13 cellular contexts compared by ENCODE assay signal in the genomic region with DNA sequence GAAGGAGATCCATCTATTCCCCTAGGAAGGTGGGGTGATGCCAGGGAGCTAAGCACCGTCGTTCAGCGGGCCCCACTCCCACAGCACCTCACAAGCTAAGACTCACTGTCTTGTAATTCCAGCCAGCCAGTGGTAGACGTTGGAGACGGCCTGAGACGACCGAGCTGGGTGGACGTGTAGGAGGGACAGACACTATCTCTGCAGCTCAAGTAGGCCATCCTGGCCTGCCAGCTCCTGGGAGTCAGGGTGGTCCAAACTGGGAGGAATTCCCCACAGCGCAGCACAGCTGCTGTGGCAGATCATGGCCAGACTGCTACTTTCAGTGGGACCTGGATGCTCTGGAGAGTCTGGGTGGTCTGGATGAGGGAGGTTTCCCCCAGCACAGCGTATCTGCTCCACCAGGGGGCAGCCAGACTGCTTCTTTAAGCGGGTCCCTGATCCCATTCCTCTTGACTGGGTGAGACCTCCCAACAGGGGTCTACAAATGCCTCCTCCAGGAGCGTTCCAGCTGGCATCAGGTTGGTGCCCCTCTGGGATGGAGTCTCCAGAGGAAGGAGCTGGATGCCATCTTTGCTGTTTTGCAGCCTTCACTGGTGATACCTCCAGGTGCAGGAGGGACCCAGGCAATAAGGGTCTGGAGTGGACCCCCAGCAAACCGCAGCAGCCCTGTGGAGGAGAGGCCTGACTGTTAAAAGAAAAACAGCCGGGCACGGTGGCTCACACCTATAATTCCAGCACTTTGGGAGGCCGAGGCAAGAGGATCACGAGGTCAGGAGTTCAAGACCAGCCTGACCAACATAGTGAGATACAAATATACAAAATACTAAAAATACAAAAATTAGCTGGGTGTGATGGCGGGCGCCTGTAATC. TPM values are rescaled to one million over a fixed set of nuclear protein-coding genes. Genes with fewer than 3 reads are reported as not detected.
DNase-seq lines count a peak whose midpoint lies in the region; ATAC-seq and TF ChIP-seq lines count a peak whose summit lies in the region.
"Had no signal": no experiment of that assay in that cellular context is flagged by ENCODE, and none has a peak within 500 bp of the region (broad histone marks: within the 10 kb centered on the region; RNA-seq: fewer than 3 reads in every experiment).

No MANE protein-coding gene starts in this region.

- WGBS in tibial nerve, 2 donors: 85 to 92% methylated on average over 18 to 19 of the region's 19 CpGs

- H3K27ac Mint-ChIP-seq in MCF 10A (ENCODE audit: low read depth, unreplicated experiment): no peak overlapping the region

- ATAC-seq in HG03378 (IDR thresholded peaks at IDR 0.05; ENCODE audit: unreplicated experiment) (no peak), GM21360 (IDR thresholded peaks at IDR 0.05; ENCODE audit: unreplicated experiment) (no peak)
- ATAC-seq: left ventricle myocardium superior had no signal

- no peaks in the 10 kb centered on the region for H3K4me1 ChIP-seq in tibial nerve
- H3K4me1 ChIP-seq: suprapubic skin had no signal

- no TSS peak for BruUV-seq in MCF 10A (replicated peaks; lab: Mats Ljungman, UMichigan)

- no peaks in the 10 kb centered on the region for H3K9me3 ChIP-seq in tibial nerve
- H3K9me3 ChIP-seq: suprapubic skin had no signal

- CTCF ChIA-PET in MCF 10A (lab: Yijun Ruan, JAX): interaction anchor here (0.6 to 1.5 kb wide), 3 partner anchors 8 to 373 kb away, joined by 3 to 6 read pairs (median 4); no protein-coding TSS in a partner anchor

- H3K36me3 ChIP-seq in tibial nerve: peaks cover 0 to 8% (median 0%) of the 10 kb centered on the region in 3 donors

- POLR2A ChIA-PET in MCF 10A (lab: Yijun Ruan, JAX): interaction anchor here (1.1 kb wide), 1 partner anchor 193 kb away, joined by 3 read pairs; no protein-coding TSS in a partner anchor

- no peaks in the 10 kb centered on the region for H3K27me3 Mint-ChIP-seq in MCF 10A (ENCODE audit: insufficient read depth, unreplicated experiment)

- no peak for TF ChIP-seq POLR2A in erythroblast (IDR thresholded peaks at IDR 0.05; ENCODE audit: low read length)
- no peak for TF ChIP-seq POLR2A in tibial nerve (IDR thresholded peaks at IDR 0.05)

- H3K4me1 Mint-ChIP-seq in MCF 10A (ENCODE audit: insufficient read depth, unreplicated experiment): peaks cover 16% of the 10 kb centered on the region

- no peak overlapping the region for H3K4me3 ChIP-seq in tibial nerve
- H3K4me3 ChIP-seq: PC-9, skin epidermis, suprapubic skin had no signal

- peaks cover 23% of the 10 kb centered on the region for H3K36me3 Mint-ChIP-seq in MCF 10A (ENCODE audit: insufficient read depth, unreplicated experiment)

- peak; percentile 8 for DNase-seq in stimulated activated CD4-positive, alpha-beta T cell treated with anti-CD3 and anti-CD28 coated beads, Interleukin-4, amount 100 ng/mL, for 1 hour
- DNase-seq in stimulated activated CD4-positive, alpha-beta T cell treated with anti-CD3 and anti-CD28 coated beads, Interleukin-1b, Interleukin-23, amount 100 ng/mL, for 48 hours: no peak
- DNase-seq in SK-N-DZ (ENCODE audit: low spot score): peak; percentile 29
- peak; percentile 9 to 13 for DNase-seq in erythroblast (lab: John Stamatoyannopoulos, UW)
- no peak for DNase-seq in tibial nerve (ENCODE audit: low spot score in 2 of 2)
- no peak for DNase-seq in MCF 10A (ENCODE audit: unreplicated experiment)
- DNase-seq: left ventricle myocardium superior, PC-9 had no signal

- no peak overlapping the region for H3K4me3 Mint-ChIP-seq in MCF 10A (ENCODE audit: unreplicated experiment)

- no peaks in the 10 kb centered on the region for H3K27me3 ChIP-seq in tibial nerve
- H3K27me3 ChIP-seq: suprapubic skin had no signal

- TF ChIP-seq CTCF in tibial nerve (IDR thresholded peaks at IDR 0.05) (no peak), MCF 10A (IDR thresholded peaks at IDR 0.05; ENCODE audit: unreplicated experiment) (no peak)

- no peak for TF ChIP-seq EP300 in tibial nerve (IDR thresholded peaks at IDR 0.05)

- H3K9me3 Mint-ChIP-seq in MCF 10A (ENCODE audit: unreplicated experiment): no peaks in the 10 kb centered on the region

- intact Hi-C loops in MCF 10A (cut with micrococcal nuclease): no loop called here

- H3K27ac ChIP-seq in tibial nerve: no peak overlapping the region
- H3K27ac ChIP-seq: PC-9, skin epidermis, suprapubic skin had no signal

RNA-seq across cellular contexts. Expression of gene GNB5, which starts 27.6 kb away (rescaled TPM):
- 24.1 and 26.0 TPM in 2 replicates for polyA plus RNA-seq in SK-N-DZ (2014; cell fraction: cytosol; rRNA removed)
- polyA plus RNA-seq in SK-N-DZ (2014; cell fraction: nucleus; rRNA removed): 9.5 and 16.5 TPM in 2 replicates
- total RNA-seq in tibial nerve (10 to 100 TPM in 3 of 4 donors, 1 to 10 TPM in 1; 5.5 to 24.1 (median 16.4) TPM), MCF 10A (2022) (31.8 and 33.7 TPM in 2 replicates)

RNA-seq across cellular contexts. Expression of gene BCL2L10, which starts 51.0 kb away (rescaled TPM):
- 0.18 and 0.27 TPM in 2 replicates for polyA plus RNA-seq in SK-N-DZ (2014; cell fraction: cytosol; rRNA removed)
- 2.7 TPM in 1 of 2 replicates, not detected in the other for polyA plus RNA-seq in SK-N-DZ (2014; cell fraction: nucleus; rRNA removed)
- not detected for total RNA-seq in tibial nerve
- total RNA-seq in MCF 10A (2022): 0.42 TPM in 1 of 2 replicates, not detected in the other
- total RNA-seq: left ventricle myocardium superior, M059J had no signal

Comparison
In these comparisons a context has a peak if more than half of its experiments do, and no peak if none do; other contexts are left out.
1. DNase-seq: peak in stimulated activated CD4-positive, alpha-beta T cell treated with anti-CD3 and anti-CD28 coated beads, Interleukin-4, amount 100 ng/mL, for 1 hour (single experiment), SK-N-DZ (single experiment) and erythroblast (2 of 2); none in stimulated activated CD4-positive, alpha-beta T cell treated with anti-CD3 and anti-CD28 coated beads, Interleukin-1b, Interleukin-23, amount 100 ng/mL, for 48 hours (single experiment), tibial nerve (0 of 2) and MCF 10A (single experiment).